1 cellular context compared by ENCODE assay signal in the genomic region with DNA sequence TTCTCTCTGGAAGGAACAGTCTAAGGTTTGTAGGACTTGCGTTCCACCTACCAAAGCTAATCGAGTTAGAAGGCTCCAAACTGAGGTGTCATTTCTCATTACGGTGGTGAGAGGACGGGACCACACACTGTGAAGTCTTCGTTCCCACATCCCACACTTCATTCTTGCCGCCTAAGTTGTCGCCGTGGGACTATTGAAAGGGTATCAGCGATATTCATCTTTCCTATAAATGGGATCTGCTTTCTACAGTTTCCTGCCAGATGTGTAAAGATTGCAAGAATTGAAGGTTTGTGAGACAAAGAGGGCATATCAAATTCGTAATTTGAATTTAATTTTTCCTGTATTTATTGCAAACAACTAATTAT.
TF ChIP-seq lines count a peak whose summit lies in the region.

No MANE protein-coding gene starts in this region.

TF ChIP-seq in K562, 482 proteins besides CTCF, POLR2A, EP300 and RAD21 (continued from another document and continues in another):
- TF ChIP-seq CBFA2T2 (conservative IDR thresholded peaks at IDR 0.05) (no peak), BRF2 (IDR thresholded peaks at IDR 0.05; ENCODE audit: borderline replicate concordance, insufficient read depth, insufficient read length) (no peak), STAT5B (CRISPR knock-in tag; IDR thresholded peaks at IDR 0.05) (no peak), ZZZ3 (IDR thresholded peaks at IDR 0.05) (no peak), SMAD4 (CRISPR knock-in tag; conservative IDR thresholded peaks at IDR 0.05) (no peak), CREBBP (IDR thresholded peaks at IDR 0.05; ENCODE audit: low read depth, low read length) (no peak), ZNF253 (CRISPR knock-in tag; conservative IDR thresholded peaks at IDR 0.05) (no peak), TSC22D4 (tag; IDR thresholded peaks at IDR 0.05) (no peak), NFXL1 (CRISPR knock-in tag; IDR thresholded peaks at IDR 0.05) (no peak), ZNF232 (CRISPR knock-in tag; IDR thresholded peaks at IDR 0.05) (no peak; the same call in 1 of the 2 replicates), ZNF165 (CRISPR knock-in tag; IDR thresholded peaks at IDR 0.05; ENCODE audit: borderline replicate concordance) (no peak), OTX1 (CRISPR knock-in tag; IDR thresholded peaks at IDR 0.05) (no peak), FOXP4 (CRISPR knock-in tag; IDR thresholded peaks at IDR 0.05; ENCODE audit: borderline replicate concordance) (peak; percentile 16), PTTG1 (tag; IDR thresholded peaks at IDR 0.05; ENCODE audit: low read depth) (no peak), CTBP1 (IDR thresholded peaks at IDR 0.05; ENCODE audit: borderline replicate concordance) (no peak), FOXK1 (CRISPR knock-in tag; IDR thresholded peaks at IDR 0.05; ENCODE audit: borderline replicate concordance) (no peak), TAF1 (IDR thresholded peaks at IDR 0.05; ENCODE audit: control insufficient read depth, extremely low read depth, insufficient read depth, low read length, severe bottlenecking) (peak; percentile 10), KAT2B (IDR thresholded peaks at IDR 0.05; ENCODE audit: low read depth, low read length) (no peak), USF1 (CRISPR knock-in tag; IDR thresholded peaks at IDR 0.05) (no peak), E2F5 (CRISPR knock-in tag; IDR thresholded peaks at IDR 0.05) (no peak), PTRF (tag; IDR thresholded peaks at IDR 0.05) (no peak), XRCC3 (IDR thresholded peaks at IDR 0.05) (no peak), E2F4 (CRISPR knock-in tag; IDR thresholded peaks at IDR 0.05; ENCODE audit: low read depth) (no peak), FOXJ3 (CRISPR knock-in tag; IDR thresholded peaks at IDR 0.05) (no peak), SIN3A (IDR thresholded peaks at IDR 0.05; ENCODE audit: borderline replicate concordance in 2 of 2, control insufficient read depth in 1 of 2, low read depth in 2 of 2, low read length in 2 of 2) (no peak), RERE (CRISPR knock-in tag; IDR thresholded peaks at IDR 0.05; ENCODE audit: borderline replicate concordance) (no peak), NR3C1 (CRISPR knock-in tag; IDR thresholded peaks at IDR 0.05) (no peak), TEAD1 (CRISPR knock-in tag; IDR thresholded peaks at IDR 0.05) (no peak), ZBTB7A (IDR thresholded peaks at IDR 0.05; ENCODE audit: borderline replicate concordance, control insufficient read depth, low read depth, low read length) (no peak), KAT7 (CRISPR knock-in tag; IDR thresholded peaks at IDR 0.05; ENCODE audit: borderline replicate concordance) (no peak), ZNF445 (CRISPR knock-in tag; IDR thresholded peaks at IDR 0.05; ENCODE audit: low read depth) (no peak), L3MBTL2 (IDR thresholded peaks at IDR 0.05) (peak; percentile 40; the same call in 1 of the 2 replicates), CBFB (CRISPR knock-in tag; IDR thresholded peaks at IDR 0.05) (0 out of 2 replicates have a peak, but pooled peaks have one; percentile 44), MEIS2 (IDR thresholded peaks at IDR 0.05; ENCODE audit: partially characterized antibody) (no peak), NFE2L1 (tag; IDR thresholded peaks at IDR 0.05; ENCODE audit: borderline replicate concordance, low read depth) (no peak), ZNF212 (CRISPR knock-in tag; IDR thresholded peaks at IDR 0.05) (no peak), MAFG (tag; conservative IDR thresholded peaks at IDR 0.05) (no peak), MYNN (IDR thresholded peaks at IDR 0.05) (0 out of 2 replicates have a peak, but pooled peaks have one; percentile 9), MYNN (CRISPR knock-in tag; IDR thresholded peaks at IDR 0.05) (no peak)
- TF ChIP-seq, protein P1, sequence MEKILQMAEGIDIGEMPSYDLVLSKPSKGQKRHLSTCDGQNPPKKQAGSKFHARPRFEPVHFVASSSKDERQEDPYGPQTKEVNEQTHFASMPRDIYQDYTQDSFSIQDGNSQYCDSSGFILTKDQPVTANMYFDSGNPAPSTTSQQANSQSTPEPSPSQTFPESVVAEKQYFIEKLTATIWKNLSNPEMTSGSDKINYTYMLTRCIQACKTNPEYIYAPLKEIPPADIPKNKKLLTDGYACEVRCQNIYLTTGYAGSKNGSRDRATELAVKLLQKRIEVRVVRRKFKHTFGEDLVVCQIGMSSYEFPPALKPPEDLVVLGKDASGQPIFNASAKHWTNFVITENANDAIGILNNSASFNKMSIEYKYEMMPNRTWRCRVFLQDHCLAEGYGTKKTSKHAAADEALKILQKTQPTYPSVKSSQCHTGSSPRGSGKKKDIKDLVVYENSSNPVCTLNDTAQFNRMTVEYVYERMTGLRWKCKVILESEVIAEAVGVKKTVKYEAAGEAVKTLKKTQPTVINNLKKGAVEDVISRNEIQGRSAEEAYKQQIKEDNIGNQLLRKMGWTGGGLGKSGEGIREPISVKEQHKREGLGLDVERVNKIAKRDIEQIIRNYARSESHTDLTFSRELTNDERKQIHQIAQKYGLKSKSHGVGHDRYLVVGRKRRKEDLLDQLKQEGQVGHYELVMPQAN (IDR thresholded peaks at IDR 0.05; ENCODE audit: borderline replicate concordance) = 0 out of 2 replicates have a peak, but pooled peaks have one; percentile 71
- TF ChIP-seq, protein P2, sequence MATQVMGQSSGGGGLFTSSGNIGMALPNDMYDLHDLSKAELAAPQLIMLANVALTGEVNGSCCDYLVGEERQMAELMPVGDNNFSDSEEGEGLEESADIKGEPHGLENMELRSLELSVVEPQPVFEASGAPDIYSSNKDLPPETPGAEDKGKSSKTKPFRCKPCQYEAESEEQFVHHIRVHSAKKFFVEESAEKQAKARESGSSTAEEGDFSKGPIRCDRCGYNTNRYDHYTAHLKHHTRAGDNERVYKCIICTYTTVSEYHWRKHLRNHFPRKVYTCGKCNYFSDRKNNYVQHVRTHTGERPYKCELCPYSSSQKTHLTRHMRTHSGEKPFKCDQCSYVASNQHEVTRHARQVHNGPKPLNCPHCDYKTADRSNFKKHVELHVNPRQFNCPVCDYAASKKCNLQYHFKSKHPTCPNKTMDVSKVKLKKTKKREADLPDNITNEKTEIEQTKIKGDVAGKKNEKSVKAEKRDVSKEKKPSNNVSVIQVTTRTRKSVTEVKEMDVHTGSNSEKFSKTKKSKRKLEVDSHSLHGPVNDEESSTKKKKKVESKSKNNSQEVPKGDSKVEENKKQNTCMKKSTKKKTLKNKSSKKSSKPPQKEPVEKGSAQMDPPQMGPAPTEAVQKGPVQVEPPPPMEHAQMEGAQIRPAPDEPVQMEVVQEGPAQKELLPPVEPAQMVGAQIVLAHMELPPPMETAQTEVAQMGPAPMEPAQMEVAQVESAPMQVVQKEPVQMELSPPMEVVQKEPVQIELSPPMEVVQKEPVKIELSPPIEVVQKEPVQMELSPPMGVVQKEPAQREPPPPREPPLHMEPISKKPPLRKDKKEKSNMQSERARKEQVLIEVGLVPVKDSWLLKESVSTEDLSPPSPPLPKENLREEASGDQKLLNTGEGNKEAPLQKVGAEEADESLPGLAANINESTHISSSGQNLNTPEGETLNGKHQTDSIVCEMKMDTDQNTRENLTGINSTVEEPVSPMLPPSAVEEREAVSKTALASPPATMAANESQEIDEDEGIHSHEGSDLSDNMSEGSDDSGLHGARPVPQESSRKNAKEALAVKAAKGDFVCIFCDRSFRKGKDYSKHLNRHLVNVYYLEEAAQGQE (CRISPR knock-in tag; IDR thresholded peaks at IDR 0.05; ENCODE audit: low read depth) = no peak
- TF ChIP-seq, protein P3, sequence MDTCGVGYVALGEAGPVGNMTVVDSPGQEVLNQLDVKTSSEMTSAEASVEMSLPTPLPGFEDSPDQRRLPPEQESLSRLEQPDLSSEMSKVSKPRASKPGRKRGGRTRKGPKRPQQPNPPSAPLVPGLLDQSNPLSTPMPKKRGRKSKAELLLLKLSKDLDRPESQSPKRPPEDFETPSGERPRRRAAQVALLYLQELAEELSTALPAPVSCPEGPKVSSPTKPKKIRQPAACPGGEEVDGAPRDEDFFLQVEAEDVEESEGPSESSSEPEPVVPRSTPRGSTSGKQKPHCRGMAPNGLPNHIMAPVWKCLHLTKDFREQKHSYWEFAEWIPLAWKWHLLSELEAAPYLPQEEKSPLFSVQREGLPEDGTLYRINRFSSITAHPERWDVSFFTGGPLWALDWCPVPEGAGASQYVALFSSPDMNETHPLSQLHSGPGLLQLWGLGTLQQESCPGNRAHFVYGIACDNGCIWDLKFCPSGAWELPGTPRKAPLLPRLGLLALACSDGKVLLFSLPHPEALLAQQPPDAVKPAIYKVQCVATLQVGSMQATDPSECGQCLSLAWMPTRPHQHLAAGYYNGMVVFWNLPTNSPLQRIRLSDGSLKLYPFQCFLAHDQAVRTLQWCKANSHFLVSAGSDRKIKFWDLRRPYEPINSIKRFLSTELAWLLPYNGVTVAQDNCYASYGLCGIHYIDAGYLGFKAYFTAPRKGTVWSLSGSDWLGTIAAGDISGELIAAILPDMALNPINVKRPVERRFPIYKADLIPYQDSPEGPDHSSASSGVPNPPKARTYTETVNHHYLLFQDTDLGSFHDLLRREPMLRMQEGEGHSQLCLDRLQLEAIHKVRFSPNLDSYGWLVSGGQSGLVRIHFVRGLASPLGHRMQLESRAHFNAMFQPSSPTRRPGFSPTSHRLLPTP (IDR thresholded peaks at IDR 0.05; ENCODE audit: borderline replicate concordance, extremely low read depth, insufficient read length) = no peak
